Comparison of ENCODE assay signal across 1 cellular context in the genomic region with DNA sequence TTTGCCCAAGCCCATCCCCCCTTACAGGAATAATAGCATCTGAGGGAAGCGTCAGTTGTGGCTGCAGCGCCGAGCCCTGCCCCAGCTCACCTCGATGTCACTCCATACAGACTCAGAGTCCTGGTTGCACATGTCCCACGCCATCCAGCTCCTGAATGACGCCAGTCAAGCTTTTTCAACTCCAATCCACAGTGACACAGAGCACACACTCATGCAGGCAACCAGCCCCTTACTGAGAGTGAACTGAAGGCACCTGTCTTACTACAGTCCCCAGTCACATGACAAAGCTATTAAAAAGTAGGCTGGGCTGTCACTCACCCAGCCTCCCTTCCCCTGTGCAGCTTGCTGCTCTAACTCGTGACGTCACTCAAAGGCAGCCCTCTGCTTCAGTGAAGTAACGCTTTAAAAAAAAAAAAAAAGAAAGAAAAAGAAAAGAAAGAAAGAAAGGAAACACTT.
TF ChIP-seq lines count a peak whose summit lies in the region.

A gene with protein sequence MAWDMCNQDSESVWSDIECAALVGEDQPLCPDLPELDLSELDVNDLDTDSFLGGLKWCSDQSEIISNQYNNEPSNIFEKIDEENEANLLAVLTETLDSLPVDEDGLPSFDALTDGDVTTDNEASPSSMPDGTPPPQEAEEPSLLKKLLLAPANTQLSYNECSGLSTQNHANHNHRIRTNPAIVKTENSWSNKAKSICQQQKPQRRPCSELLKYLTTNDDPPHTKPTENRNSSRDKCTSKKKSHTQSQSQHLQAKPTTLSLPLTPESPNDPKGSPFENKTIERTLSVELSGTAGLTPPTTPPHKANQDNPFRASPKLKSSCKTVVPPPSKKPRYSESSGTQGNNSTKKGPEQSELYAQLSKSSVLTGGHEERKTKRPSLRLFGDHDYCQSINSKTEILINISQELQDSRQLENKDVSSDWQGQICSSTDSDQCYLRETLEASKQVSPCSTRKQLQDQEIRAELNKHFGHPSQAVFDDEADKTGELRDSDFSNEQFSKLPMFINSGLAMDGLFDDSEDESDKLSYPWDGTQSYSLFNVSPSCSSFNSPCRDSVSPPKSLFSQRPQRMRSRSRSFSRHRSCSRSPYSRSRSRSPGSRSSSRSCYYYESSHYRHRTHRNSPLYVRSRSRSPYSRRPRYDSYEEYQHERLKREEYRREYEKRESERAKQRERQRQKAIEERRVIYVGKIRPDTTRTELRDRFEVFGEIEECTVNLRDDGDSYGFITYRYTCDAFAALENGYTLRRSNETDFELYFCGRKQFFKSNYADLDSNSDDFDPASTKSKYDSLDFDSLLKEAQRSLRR (minus strand): TSS at position 234 of the 456 bp plus-strand sequence. CDS start 90 bp downstream, at position 144.

TF ChIP-seq in HEK293, 187 proteins besides CTCF, POLR2A, EP300 and RAD21 (continued from another document):
- TF ChIP-seq, protein P1, sequence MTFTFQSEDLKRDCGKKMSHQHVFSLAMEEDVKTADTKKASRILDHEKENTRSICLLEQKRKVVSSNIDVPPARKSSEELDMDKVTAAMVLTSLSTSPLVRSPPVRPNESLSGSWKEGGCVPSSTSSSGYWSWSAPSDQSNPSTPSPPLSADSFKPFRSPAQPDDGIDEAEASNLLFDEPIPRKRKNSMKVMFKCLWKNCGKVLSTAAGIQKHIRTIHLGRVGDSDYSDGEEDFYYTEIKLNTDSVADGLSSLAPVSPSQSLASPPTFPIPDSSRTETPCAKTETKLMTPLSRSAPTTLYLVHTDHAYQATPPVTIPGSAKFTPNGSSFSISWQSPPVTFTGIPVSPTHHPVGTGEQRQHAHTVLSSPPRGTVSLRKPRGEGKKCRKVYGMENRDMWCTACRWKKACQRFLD (tag by site-specific recombination; IDR thresholded peaks at IDR 0.05), result no peak
- TF ChIP-seq WT1 (tag by site-specific recombination; IDR thresholded peaks at IDR 0.05) (peak; percentile 57), ZNF16 (tag by site-specific recombination; IDR thresholded peaks at IDR 0.05; ENCODE audit: low read depth) (no peak), ZNF768 (tag by site-specific recombination; IDR thresholded peaks at IDR 0.05) (no peak), ZNF837 (tag by site-specific recombination; IDR thresholded peaks at IDR 0.05) (no peak), ZBTB20 (tag by site-specific recombination; IDR thresholded peaks at IDR 0.05) (peak; percentile 33; the same call in 1 of the 2 replicates), SCRT2 (tag by site-specific recombination; IDR thresholded peaks at IDR 0.05) (0 out of 2 replicates have a peak, but pooled peaks have one; percentile 29), ZNF2 (tag by site-specific recombination; IDR thresholded peaks at IDR 0.05) (peak; percentile 51; the same call in 1 of the 2 replicates), ZBTB1 (tag by site-specific recombination; IDR thresholded peaks at IDR 0.05) (no peak), ZNF157 (tag by site-specific recombination; IDR thresholded peaks at IDR 0.05) (no peak), ZNF324 (tag by site-specific recombination; IDR thresholded peaks at IDR 0.05) (peak; percentile 43; the same call in 1 of the 2 replicates), ZNF600 (tag by site-specific recombination; IDR thresholded peaks at IDR 0.05) (peak; percentile 57), ZNF10 (tag by site-specific recombination; IDR thresholded peaks at IDR 0.05) (no peak), ZIC2 (tag by site-specific recombination; IDR thresholded peaks at IDR 0.05) (0 out of 2 replicates have a peak, but pooled peaks have one; percentile 10), YY1 (tag by site-specific recombination; IDR thresholded peaks at IDR 0.05) (no peak)
- TF ChIP-seq, protein P2, sequence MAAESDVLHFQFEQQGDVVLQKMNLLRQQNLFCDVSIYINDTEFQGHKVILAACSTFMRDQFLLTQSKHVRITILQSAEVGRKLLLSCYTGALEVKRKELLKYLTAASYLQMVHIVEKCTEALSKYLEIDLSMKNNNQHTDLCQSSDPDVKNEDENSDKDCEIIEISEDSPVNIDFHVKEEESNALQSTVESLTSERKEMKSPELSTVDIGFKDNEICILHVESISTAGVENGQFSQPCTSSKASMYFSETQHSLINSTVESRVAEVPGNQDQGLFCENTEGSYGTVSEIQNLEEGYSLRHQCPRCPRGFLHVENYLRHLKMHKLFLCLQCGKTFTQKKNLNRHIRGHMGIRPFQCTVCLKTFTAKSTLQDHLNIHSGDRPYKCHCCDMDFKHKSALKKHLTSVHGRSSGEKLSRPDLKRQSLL (tag by site-specific recombination; IDR thresholded peaks at IDR 0.05), result no peak
- TF ChIP-seq, protein P3, sequence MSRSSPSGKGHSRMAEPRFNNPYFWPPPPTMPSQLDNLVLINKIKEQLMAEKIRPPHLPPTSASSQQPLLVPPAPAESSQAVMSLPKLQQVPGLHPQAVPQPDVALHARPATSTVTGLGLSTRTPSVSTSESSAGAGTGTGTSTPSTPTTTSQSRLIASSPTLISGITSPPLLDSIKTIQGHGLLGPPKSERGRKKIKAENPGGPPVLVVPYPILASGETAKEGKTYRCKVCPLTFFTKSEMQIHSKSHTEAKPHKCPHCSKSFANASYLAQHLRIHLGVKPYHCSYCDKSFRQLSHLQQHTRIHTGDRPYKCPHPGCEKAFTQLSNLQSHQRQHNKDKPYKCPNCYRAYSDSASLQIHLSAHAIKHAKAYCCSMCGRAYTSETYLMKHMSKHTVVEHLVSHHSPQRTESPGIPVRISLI (tag by site-specific recombination; IDR thresholded peaks at IDR 0.05), result peak; percentile 65; the same call in 1 of the 2 replicates
- TF ChIP-seq, protein P4, sequence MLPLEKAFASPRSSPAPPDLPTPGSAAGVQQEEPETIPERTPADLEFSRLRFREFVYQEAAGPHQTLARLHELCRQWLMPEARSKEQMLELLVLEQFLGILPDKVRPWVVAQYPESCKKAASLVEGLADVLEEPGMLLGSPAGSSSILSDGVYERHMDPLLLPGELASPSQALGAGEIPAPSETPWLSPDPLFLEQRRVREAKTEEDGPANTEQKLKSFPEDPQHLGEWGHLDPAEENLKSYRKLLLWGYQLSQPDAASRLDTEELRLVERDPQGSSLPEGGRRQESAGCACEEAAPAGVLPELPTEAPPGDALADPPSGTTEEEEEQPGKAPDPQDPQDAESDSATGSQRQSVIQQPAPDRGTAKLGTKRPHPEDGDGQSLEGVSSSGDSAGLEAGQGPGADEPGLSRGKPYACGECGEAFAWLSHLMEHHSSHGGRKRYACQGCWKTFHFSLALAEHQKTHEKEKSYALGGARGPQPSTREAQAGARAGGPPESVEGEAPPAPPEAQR (tag by site-specific recombination; IDR thresholded peaks at IDR 0.05), result no peak
- TF ChIP-seq, protein P5, sequence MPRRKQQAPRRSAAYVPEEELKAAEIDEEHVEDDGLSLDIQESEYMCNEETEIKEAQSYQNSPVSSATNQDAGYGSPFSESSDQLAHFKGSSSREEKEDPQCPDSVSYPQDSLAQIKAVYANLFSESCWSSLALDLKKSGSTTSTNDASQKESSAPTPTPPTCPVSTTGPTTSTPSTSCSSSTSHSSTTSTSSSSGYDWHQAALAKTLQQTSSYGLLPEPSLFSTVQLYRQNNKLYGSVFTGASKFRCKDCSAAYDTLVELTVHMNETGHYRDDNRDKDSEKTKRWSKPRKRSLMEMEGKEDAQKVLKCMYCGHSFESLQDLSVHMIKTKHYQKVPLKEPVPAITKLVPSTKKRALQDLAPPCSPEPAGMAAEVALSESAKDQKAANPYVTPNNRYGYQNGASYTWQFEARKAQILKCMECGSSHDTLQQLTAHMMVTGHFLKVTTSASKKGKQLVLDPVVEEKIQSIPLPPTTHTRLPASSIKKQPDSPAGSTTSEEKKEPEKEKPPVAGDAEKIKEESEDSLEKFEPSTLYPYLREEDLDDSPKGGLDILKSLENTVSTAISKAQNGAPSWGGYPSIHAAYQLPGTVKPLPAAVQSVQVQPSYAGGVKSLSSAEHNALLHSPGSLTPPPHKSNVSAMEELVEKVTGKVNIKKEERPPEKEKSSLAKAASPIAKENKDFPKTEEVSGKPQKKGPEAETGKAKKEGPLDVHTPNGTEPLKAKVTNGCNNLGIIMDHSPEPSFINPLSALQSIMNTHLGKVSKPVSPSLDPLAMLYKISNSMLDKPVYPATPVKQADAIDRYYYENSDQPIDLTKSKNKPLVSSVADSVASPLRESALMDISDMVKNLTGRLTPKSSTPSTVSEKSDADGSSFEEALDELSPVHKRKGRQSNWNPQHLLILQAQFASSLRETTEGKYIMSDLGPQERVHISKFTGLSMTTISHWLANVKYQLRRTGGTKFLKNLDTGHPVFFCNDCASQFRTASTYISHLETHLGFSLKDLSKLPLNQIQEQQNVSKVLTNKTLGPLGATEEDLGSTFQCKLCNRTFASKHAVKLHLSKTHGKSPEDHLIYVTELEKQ (tag by site-specific recombination; IDR thresholded peaks at IDR 0.05; ENCODE audit: borderline replicate concordance), result peak; percentile 30; the same call in 1 of the 2 replicates
